8 cellular contexts compared by ENCODE assay signal in the genomic region with DNA sequence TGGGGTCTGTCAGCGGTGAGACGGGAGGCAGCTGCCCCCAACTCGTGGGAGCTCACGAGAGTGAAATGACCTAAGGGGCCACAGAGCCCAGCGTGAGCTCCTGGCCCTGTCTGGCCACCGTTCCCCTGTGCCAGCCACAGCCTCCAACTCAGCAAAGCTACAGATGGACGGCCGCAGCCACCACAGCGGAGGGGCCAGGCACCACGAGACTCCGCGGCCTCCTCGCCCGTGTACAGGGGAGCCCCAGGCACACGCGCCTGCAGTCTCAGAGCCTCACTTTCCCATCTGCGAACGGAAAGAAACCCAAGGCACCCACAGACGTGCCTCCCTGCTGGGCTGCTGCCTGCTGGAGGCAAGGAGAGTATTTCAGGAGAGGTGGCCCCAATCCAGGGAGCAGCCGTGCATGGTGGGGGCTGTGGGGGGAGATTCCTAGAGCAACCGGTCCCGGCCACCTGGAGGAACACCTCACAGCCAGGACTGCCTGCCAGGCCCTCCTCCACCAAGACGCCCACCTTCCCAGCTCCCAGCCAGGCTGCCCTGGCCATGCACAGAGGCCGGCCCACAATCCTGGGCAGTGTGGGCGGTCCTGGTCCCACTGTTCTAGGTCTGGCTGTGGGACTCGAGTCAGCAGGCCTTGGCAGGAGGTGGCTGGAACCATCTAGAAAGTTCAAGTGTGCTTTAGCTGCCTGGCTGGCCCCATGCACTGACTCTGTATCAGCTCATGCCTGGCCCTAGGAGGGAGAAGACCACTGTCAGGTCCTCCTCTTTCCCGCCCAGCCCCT. TPM values are rescaled to one million over a fixed set of nuclear protein-coding genes. Genes with fewer than 3 reads are reported as not detected.
DNase-seq lines count a peak whose midpoint lies in the region; ATAC-seq and TF ChIP-seq lines count a peak whose summit lies in the region.

No MANE protein-coding gene starts in this region.

- H3K27ac ChIP-seq in DOHH2 (ENCODE audit: low read depth, low read length): peak overlapping the region; percentile 85
- H3K27ac ChIP-seq in RWPE2 (ENCODE audit: poor library complexity, severe bottlenecking): peak overlapping the region; percentile 83

- peaks cover 66% of the 10 kb centered on the region for H3K36me3 ChIP-seq in DOHH2 (ENCODE audit: control insufficient read depth, low read length)
- peaks cover 64% of the 10 kb centered on the region for H3K36me3 ChIP-seq in RWPE2 (ENCODE audit: low read depth)

- no peaks in the 10 kb centered on the region for H3K9me2 ChIP-seq in DOHH2 (replicated peaks; ENCODE audit: control insufficient read depth, low read length)

- H3K27me3 Mint-ChIP-seq in osteocyte (ENCODE audit: unreplicated experiment): no peaks in the 10 kb centered on the region

- ATAC-seq in RWPE2 (ENCODE audit: low read depth): peak; percentile 1; the same call in 2 of the 3 replicates
- ATAC-seq in HG02610 (IDR thresholded peaks at IDR 0.05; ENCODE audit: unreplicated experiment): no peak
- no peak for ATAC-seq in GM21367 (IDR thresholded peaks at IDR 0.05; ENCODE audit: unreplicated experiment)

- peaks cover 3% of the 10 kb centered on the region for H3K36me3 Mint-ChIP-seq in osteocyte (ENCODE audit: unreplicated experiment)

- peaks cover 60% of the 10 kb centered on the region for H3F3A ChIP-seq in DOHH2 (ENCODE audit: control insufficient read depth, insufficient read depth)

- DNase-seq in RWPE2 (ENCODE audit: low spot score): no peak
- no peak for DNase-seq in fibroblast of mammary gland (ENCODE audit: low read depth)
- no peak for DNase-seq in osteocyte (ENCODE audit: extremely low spot score, unreplicated experiment)
- DNase-seq in SKM-1 (lab: John Stamatoyannopoulos, UW; ENCODE audit: unreplicated experiment): no peak
- no peak for DNase-seq in stimulated activated CD4-positive, alpha-beta T cell treated with anti-CD3 and anti-CD28 coated beads, Interleukin-4, amount 100 ng/mL, for 1 hour

- H3K4me3 Mint-ChIP-seq in osteocyte (ENCODE audit: unreplicated experiment): peak overlapping the region; percentile 82

- H4K20me1 ChIP-seq in DOHH2 (ENCODE audit: control insufficient read depth, insufficient read depth, low read depth, low read length): peaks cover 58% of the 10 kb centered on the region

- H3K4me2 ChIP-seq in DOHH2 (ENCODE audit: low read length): peak overlapping the region; percentile 98

- H3K27me3 ChIP-seq in DOHH2 (ENCODE audit: control insufficient read depth, low read length): no peaks in the 10 kb centered on the region
- no peaks in the 10 kb centered on the region for H3K27me3 ChIP-seq in RWPE2 (ENCODE audit: insufficient read depth, poor library complexity, severe bottlenecking)

- H3K4me3 ChIP-seq in DOHH2 (ENCODE audit: low read length) (peak overlapping the region; percentile 99), RWPE2 (ENCODE audit: severe bottlenecking) (peak overlapping the region; percentile 77), fibroblast of mammary gland (ENCODE audit: control insufficient read depth, low read depth, low read length) (peak overlapping the region; percentile 78)

- peaks cover 71% of the 10 kb centered on the region for H3K79me2 ChIP-seq in DOHH2 (ENCODE audit: control insufficient read depth, low read length)

- H3K4me1 Mint-ChIP-seq in osteocyte (ENCODE audit: unreplicated experiment): peaks cover 30% of the 10 kb centered on the region

- no peaks in the 10 kb centered on the region for H3K9me3 Mint-ChIP-seq in osteocyte (ENCODE audit: unreplicated experiment)

- TF ChIP-seq CTCF in DOHH2 (IDR thresholded peaks at IDR 0.05; ENCODE audit: low read depth, low read length, poor library complexity, severe bottlenecking) (no peak), RWPE2 (IDR thresholded peaks at IDR 0.05; ENCODE audit: poor library complexity, severe bottlenecking) (no peak), fibroblast of mammary gland (conservative IDR thresholded peaks at IDR 0.05; ENCODE audit: control insufficient read depth, insufficient read depth, low read depth, low read length) (no peak), osteocyte (IDR thresholded peaks at IDR 0.05) (no peak)

- H3K4me1 ChIP-seq in DOHH2 (ENCODE audit: control insufficient read depth, low read length): peaks cover 86% of the 10 kb centered on the region
- peaks cover 37% of the 10 kb centered on the region for H3K4me1 ChIP-seq in RWPE2 (ENCODE audit: insufficient read depth, poor library complexity, severe bottlenecking)

- no peaks in the 10 kb centered on the region for H3K9me3 ChIP-seq in DOHH2 (ENCODE audit: control insufficient read depth, insufficient read depth, low read length)
- H3K9me3 ChIP-seq in RWPE2 (ENCODE audit: severe bottlenecking): no peaks in the 10 kb centered on the region

- peak overlapping the region; percentile 74 for H3K27ac Mint-ChIP-seq in osteocyte (ENCODE audit: unreplicated experiment)

RNA-seq across cellular contexts. Expression of a gene that starts 1.9 kb away (rescaled TPM):
- total RNA-seq in osteocyte: 81.3 and 83.3 TPM in 2 replicates

RNA-seq across cellular contexts. Expression of a gene that starts 33.6 kb away (rescaled TPM):
- total RNA-seq in osteocyte: 86.0 and 95.9 TPM in 2 replicates

RNA-seq across cellular contexts. Expression of a gene that starts 47.0 kb away (rescaled TPM):
- total RNA-seq in osteocyte: 50.6 and 54.2 TPM in 2 replicates

RNA-seq across cellular contexts. Expression of a gene that starts 47.6 kb away (rescaled TPM):
- total RNA-seq in osteocyte: 3.8 and 4.8 TPM in 2 replicates
